Comparison of ENCODE assay signal across 16 cellular contexts in the genomic region with DNA sequence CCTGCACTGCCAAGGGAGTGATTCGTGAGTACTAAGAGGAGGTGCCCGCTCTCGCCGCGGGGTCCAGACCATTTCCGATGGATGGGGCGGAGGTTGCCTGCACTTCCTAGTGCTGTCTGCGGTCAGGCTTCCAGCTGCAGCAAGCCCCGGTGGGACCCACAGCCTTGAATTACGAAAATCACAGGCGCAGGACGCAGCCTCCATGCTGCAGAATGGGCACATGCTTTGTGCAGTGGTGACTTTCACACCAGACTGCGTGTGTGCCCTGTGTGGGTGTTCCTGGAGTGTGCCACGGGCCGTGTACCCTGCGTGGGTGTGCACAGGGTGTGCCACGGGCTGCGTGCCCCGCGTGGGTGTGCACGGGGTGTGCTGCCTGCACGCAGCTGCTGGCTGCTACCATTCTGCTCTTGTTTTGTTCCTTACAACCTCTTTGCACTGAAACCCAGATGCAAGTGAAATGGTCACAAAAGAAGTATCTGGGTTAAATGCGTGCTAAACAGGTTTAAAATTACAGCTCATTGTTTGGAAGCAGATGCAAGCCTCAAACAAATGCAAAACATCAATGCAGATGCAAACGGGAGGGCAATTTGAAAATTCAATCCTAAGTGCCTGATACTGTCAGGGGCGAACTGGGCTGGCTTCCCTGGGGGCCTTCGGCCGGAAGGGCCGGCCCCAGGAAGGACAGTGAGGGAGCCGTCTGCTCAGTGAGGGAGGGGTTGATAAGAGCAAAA.
DNase-seq lines count a peak whose midpoint lies in the region; ATAC-seq lines count a peak whose summit lies in the region.
"Had no signal": no experiment of that assay in that cellular context is flagged by ENCODE, and none has a peak within 500 bp of the region (broad histone marks: within the 10 kb centered on the region; RNA-seq: fewer than 3 reads in every experiment).

No MANE protein-coding gene starts in this region.

- peaks cover 17 to 32% (median 23%) of the 10 kb centered on the region in 10 experiments for H3K4me1 ChIP-seq in BLaER1 treated with 17β-estradiol and CSF1 and Interleukin-3, amounts not matched to agents 10 nM and 100 nM
- H3K4me1 ChIP-seq in HAP-1 (no peaks in the 10 kb centered on the region; the same call in 1 of the 2 replicates), iPS-18a (ENCODE audit: control insufficient read depth, low read depth, low read length) (peaks cover 29% of the 10 kb centered on the region)
- H3K4me1 ChIP-seq: vagina had no signal

- DNase-seq in HAP-1 (ENCODE audit: low spot score in 2 of 2) = peak; percentile 45 to 49
- DNase-seq in NCI-H774 (lab: John Stamatoyannopoulos, UW) = peak; percentile 62
- no peak for DNase-seq in Kasumi-1 (lab: John Stamatoyannopoulos, UW)
- DNase-seq in COLO668 (lab: John Stamatoyannopoulos, UW; ENCODE audit: unreplicated experiment) = no peak
- DNase-seq in effector memory CD8-positive, alpha-beta T cell = no peak
- DNase-seq: activated naive CD8-positive, alpha-beta T cell treated with anti-CD3 and anti-CD28 coated beads, Interleukin-2, amount 10 ng/mL, durations not matched to agents 7 days and 5 days; activated T-cell treated with anti-CD3 and anti-CD28 coated beads, Interleukin-2, amount 50 U/mL, for 72 hours; brain microvascular endothelial cell; cortex of kidney; HFFc6; T-helper 9 cell had no signal

- 0 out of 22 replicates have a peak, but pooled peaks cover 0 to 6% (median 0%) of the 10 kb centered on the region in 11 experiments for H4K20me1 ChIP-seq in BLaER1 treated with 17β-estradiol and CSF1 and Interleukin-3, amounts not matched to agents 10 nM and 100 nM

- no peak for ATAC-seq in GM18867 (IDR thresholded peaks at IDR 0.05; ENCODE audit: unreplicated experiment)
- no peak for ATAC-seq in effector memory CD8-positive, alpha-beta T cell (replicated peaks)
- ATAC-seq: activated T-cell treated with anti-CD3 and anti-CD28 coated beads, Interleukin-2, amount 50 U/mL, for 72 hours had no signal

- H3K27me3 ChIP-seq in BLaER1 treated with 17β-estradiol and CSF1 and Interleukin-3, amounts not matched to agents 10 nM and 100 nM = peaks cover 0 to 17% (median 0%) of the 10 kb centered on the region in 11 experiments; a peak in 3 of 22 replicates
- H3K27me3 ChIP-seq in HAP-1 (ENCODE audit: low read depth) (no peaks in the 10 kb centered on the region), iPS-18a (ENCODE audit: control insufficient read depth, insufficient read depth, low read length) (no peaks in the 10 kb centered on the region)
- H3K27me3 ChIP-seq: brain microvascular endothelial cell, vagina had no signal

- no peak overlapping the region for H3K4me3 ChIP-seq in BLaER1 treated with 17β-estradiol and CSF1 and Interleukin-3, amounts not matched to agents 10 nM and 100 nM
- H3K4me3 ChIP-seq in HAP-1 = no peak overlapping the region
- peak overlapping the region; percentile 14 for H3K4me3 ChIP-seq in iPS-18a (ENCODE audit: low read length)
- H3K4me3 ChIP-seq: vagina had no signal

- no peaks in the 10 kb centered on the region for H3K4me1 Mint-ChIP-seq in effector memory CD8-positive, alpha-beta T cell (ENCODE audit: low read depth in 2 of 2)
- H3K4me1 Mint-ChIP-seq: activated naive CD8-positive, alpha-beta T cell treated with anti-CD3 and anti-CD28 coated beads, Interleukin-2, amount 10 ng/mL, durations not matched to agents 7 days and 5 days had no signal

- H3K9me3 ChIP-seq in BLaER1 treated with 17β-estradiol and CSF1 and Interleukin-3, amounts not matched to agents 10 nM and 100 nM (replicated peaks in 1 of 11) = peaks cover 11 to 25% (median 17%) of the 10 kb centered on the region in 11 experiments
- no peaks in the 10 kb centered on the region for H3K9me3 ChIP-seq in HAP-1
- no peaks in the 10 kb centered on the region for H3K9me3 ChIP-seq in iPS-18a (ENCODE audit: control insufficient read depth, low read depth, low read length)
- H3K9me3 ChIP-seq: vagina had no signal

- H3K4me3 Mint-ChIP-seq in effector memory CD8-positive, alpha-beta T cell = no peak overlapping the region
- H3K4me3 Mint-ChIP-seq: activated naive CD8-positive, alpha-beta T cell treated with anti-CD3 and anti-CD28 coated beads, Interleukin-2, amount 10 ng/mL, durations not matched to agents 7 days and 5 days; activated T-cell treated with anti-CD3 and anti-CD28 coated beads, Interleukin-2, amount 50 U/mL, for 72 hours; HFFc6 had no signal

- in situ Hi-C loops in HAP-1 (cut with MboI; ENCODE audit: low sequenced_read_pairs) = no loop called here

- H3K27ac Mint-ChIP-seq in effector memory CD8-positive, alpha-beta T cell = no peak overlapping the region
- H3K27ac Mint-ChIP-seq: activated naive CD8-positive, alpha-beta T cell treated with anti-CD3 and anti-CD28 coated beads, Interleukin-2, amount 10 ng/mL, durations not matched to agents 7 days and 5 days; activated T-cell treated with anti-CD3 and anti-CD28 coated beads, Interleukin-2, amount 50 U/mL, for 72 hours; HFFc6 had no signal

- no peaks in the 10 kb centered on the region for H3K36me3 ChIP-seq in BLaER1 treated with 17β-estradiol and CSF1 and Interleukin-3, amounts not matched to agents 10 nM and 100 nM
- no peaks in the 10 kb centered on the region for H3K36me3 ChIP-seq in HAP-1 (replicated peaks)
- H3K36me3 ChIP-seq in iPS-18a (ENCODE audit: control insufficient read depth, low read depth, low read length) = no peaks in the 10 kb centered on the region
- H3K36me3 ChIP-seq: brain microvascular endothelial cell, vagina had no signal

- H3K9me3 Mint-ChIP-seq in effector memory CD8-positive, alpha-beta T cell = no peaks in the 10 kb centered on the region

- no peak overlapping the region for H3K27ac ChIP-seq in BLaER1 treated with 17β-estradiol and CSF1 and Interleukin-3, amounts not matched to agents 10 nM and 100 nM
- peak overlapping the region; percentile 63 for H3K27ac ChIP-seq in iPS-18a (ENCODE audit: low read length)
- H3K27ac ChIP-seq: brain microvascular endothelial cell, epithelial cell of prostate, vagina had no signal

- H3K9ac ChIP-seq in BLaER1 treated with 17β-estradiol and CSF1 and Interleukin-3, amounts not matched to agents 10 nM and 100 nM = no peak overlapping the region; a peak in 1 of 22 replicates
- no peak overlapping the region for H3K9ac ChIP-seq in iPS-18a (ENCODE audit: low read length)

- H3K4me2 ChIP-seq in BLaER1 treated with 17β-estradiol and CSF1 and Interleukin-3, amounts not matched to agents 10 nM and 100 nM = peak overlapping the region; percentile 72 to 87 (median 83)

- H3K36me3 Mint-ChIP-seq in effector memory CD8-positive, alpha-beta T cell (ENCODE audit: insufficient read depth) = no peaks in the 10 kb centered on the region
- H3K36me3 Mint-ChIP-seq: activated naive CD8-positive, alpha-beta T cell treated with anti-CD3 and anti-CD28 coated beads, Interleukin-2, amount 10 ng/mL, durations not matched to agents 7 days and 5 days had no signal

- H3K27me3 Mint-ChIP-seq in effector memory CD8-positive, alpha-beta T cell = peaks cover 6 to 16% of the 10 kb centered on the region in 2 donors

Comparison
In these comparisons a context has a peak if more than half of its experiments do, and no peak if none do; other contexts are left out.
1. DNase-seq: peak in HAP-1 (2 of 2) and NCI-H774 (single experiment); none in Kasumi-1 (0 of 2), COLO668 (single experiment) and effector memory CD8-positive, alpha-beta T cell (0 of 3).